In genomic region chr6:127483399-127484055, GRCh38 we compare ENCODE assay signal across 8 cellular contexts. TPM values are rescaled to one million over a fixed set of nuclear protein-coding genes. Genes with fewer than 3 reads are reported as not detected.
DNase-seq lines count a peak whose midpoint lies in the region; ATAC-seq and TF ChIP-seq lines count a peak whose summit lies in the region.

No MANE protein-coding gene starts in this region.

- peaks cover 6% of the 10 kb centered on the region for H3K36me3 Mint-ChIP-seq in activated naive CD8-positive, alpha-beta T cell treated with anti-CD3 and anti-CD28 coated beads, Interleukin-2, amount 50 U/mL, for 24 hours (ENCODE audit: low read depth)
- no peaks in the 10 kb centered on the region for H3K36me3 Mint-ChIP-seq in osteocyte (ENCODE audit: unreplicated experiment)

- H4K20me1 ChIP-seq in SK-N-SH (ENCODE audit: insufficient read depth), result no peaks in the 10 kb centered on the region

- H2AFZ ChIP-seq in SK-N-SH (ENCODE audit: low read depth), result no peak overlapping the region

- H3K4me3 Mint-ChIP-seq in activated naive CD8-positive, alpha-beta T cell treated with anti-CD3 and anti-CD28 coated beads, Interleukin-2, amount 50 U/mL, for 24 hours, result peak overlapping the region; percentile 27
- peak overlapping the region; percentile 52 for H3K4me3 Mint-ChIP-seq in osteocyte (ENCODE audit: unreplicated experiment)

- POLR2A ChIA-PET in SK-N-SH (lab: Yijun Ruan, JAX), result no interaction called here

- ATAC-seq in SK-N-SH treated with all-trans-retinoic acid at 6 μM for 48 hours (no peak), HG03097 (IDR thresholded peaks at IDR 0.05; ENCODE audit: low FRiP score, unreplicated experiment) (peak; percentile 21), sciatic nerve (no peak)
- ATAC-seq in activated naive CD8-positive, alpha-beta T cell treated with anti-CD3 and anti-CD28 coated beads, Interleukin-2, amount 50 U/mL, for 24 hours, result no peak

- no peaks in the 10 kb centered on the region for H3K79me2 ChIP-seq in SK-N-SH (ENCODE audit: insufficient read depth)

- H3K27me3 ChIP-seq in SK-N-SH (ENCODE audit: insufficient read depth) (no peaks in the 10 kb centered on the region), right atrium auricular region (no peaks in the 10 kb centered on the region)

- WGBS in SK-N-SH (ENCODE audit: low lambda C conversion rate), result 95% methylated on average over 5 of the region's 5 CpGs

- H3F3A ChIP-seq in SK-N-SH (replicated peaks; ENCODE audit: insufficient read depth), result peaks cover 24% of the 10 kb centered on the region

- no peaks in the 10 kb centered on the region for H3K9me2 ChIP-seq in SK-N-SH

- no peak for TF ChIP-seq RAD21 in SK-N-SH (IDR thresholded peaks at IDR 0.05; ENCODE audit: low read length)

- no peak for DNase-seq in SK-N-SH
- DNase-seq in activated naive CD8-positive, alpha-beta T cell treated with anti-CD3 and anti-CD28 coated beads, Interleukin-2, amount 50 U/mL, for 24 hours, result no peak
- DNase-seq in osteocyte (ENCODE audit: extremely low spot score, unreplicated experiment), result no peak
- no peak for DNase-seq in cerebellar cortex (ENCODE audit: low spot score)
- no peak for DNase-seq in sciatic nerve (ENCODE audit: low spot score)
- no peak for DNase-seq in right atrium auricular region (ENCODE audit: low spot score)

- H3K4me1 ChIP-seq in SK-N-SH (ENCODE audit: control insufficient read depth in 1 of 2, insufficient read depth in 2 of 2, low read depth in 1 of 2, low read length in 1 of 2), result peaks cover 0 to 13% of the 10 kb centered on the region in 2 experiments; a peak in 1 of 4 replicates
- no peaks in the 10 kb centered on the region for H3K4me1 ChIP-seq in right atrium auricular region

- H3K9me3 ChIP-seq in SK-N-SH (no peaks in the 10 kb centered on the region), right atrium auricular region (no peaks in the 10 kb centered on the region)

- peaks cover 23% of the 10 kb centered on the region for H3K4me1 Mint-ChIP-seq in activated naive CD8-positive, alpha-beta T cell treated with anti-CD3 and anti-CD28 coated beads, Interleukin-2, amount 50 U/mL, for 24 hours
- H3K4me1 Mint-ChIP-seq in osteocyte (ENCODE audit: unreplicated experiment), result peaks cover 17% of the 10 kb centered on the region

- TF ChIP-seq CTCF in SK-N-SH (IDR thresholded peaks at IDR 0.05) (no peak), osteocyte (IDR thresholded peaks at IDR 0.05) (no peak), right atrium auricular region (IDR thresholded peaks at IDR 0.05) (no peak)

- no peak for TF ChIP-seq EP300 in SK-N-SH (IDR thresholded peaks at IDR 0.05; ENCODE audit: borderline replicate concordance in 1 of 2, low read depth in 1 of 2, low read length in 1 of 2)

- peak overlapping the region in 1 of 2 experiments; percentile 21; a peak in 1 of 4 replicates for H3K4me3 ChIP-seq in SK-N-SH (ENCODE audit: low read depth in 2 of 2, low read length in 1 of 2)
- H3K4me3 ChIP-seq in right atrium auricular region, result no peak overlapping the region

- no peak overlapping the region for H3K9ac ChIP-seq in SK-N-SH

- peak overlapping the region in 1 of 2 experiments; percentile 66; a peak in 1 of 4 replicates for H3K27ac ChIP-seq in SK-N-SH (ENCODE audit: low read depth in 2 of 2, low read length in 1 of 2)
- no peak overlapping the region for H3K27ac ChIP-seq in right atrium auricular region

- no peaks in the 10 kb centered on the region for H3K27me3 Mint-ChIP-seq in activated naive CD8-positive, alpha-beta T cell treated with anti-CD3 and anti-CD28 coated beads, Interleukin-2, amount 50 U/mL, for 24 hours
- no peaks in the 10 kb centered on the region for H3K27me3 Mint-ChIP-seq in osteocyte (ENCODE audit: unreplicated experiment)

- H3K36me3 ChIP-seq in SK-N-SH (replicated peaks in 1 of 2; ENCODE audit: control insufficient read depth in 1 of 2, insufficient read depth in 2 of 2, low read length in 1 of 2), result peaks cover 5 to 31% of the 10 kb centered on the region in 2 experiments
- H3K36me3 ChIP-seq in right atrium auricular region, result no peaks in the 10 kb centered on the region

- H3K4me2 ChIP-seq in SK-N-SH, result peak overlapping the region; percentile 22; the same call in 1 of the 2 replicates

- intact Hi-C loops in sciatic nerve (cut with DNase I), result no loop called here

- H3K9me3 Mint-ChIP-seq in activated naive CD8-positive, alpha-beta T cell treated with anti-CD3 and anti-CD28 coated beads, Interleukin-2, amount 50 U/mL, for 24 hours, result peaks cover 4% of the 10 kb centered on the region
- no peaks in the 10 kb centered on the region for H3K9me3 Mint-ChIP-seq in osteocyte (ENCODE audit: unreplicated experiment)

- CTCF ChIA-PET in SK-N-SH (lab: Yijun Ruan, JAX), result interaction anchor here (0.6 to 5.0 kb wide), 5 partner anchors 19 to 62 kb away, joined by 3 to 26 read pairs (median 8); no protein-coding TSS in a partner anchor

- peak overlapping the region; percentile 69 for H3K27ac Mint-ChIP-seq in activated naive CD8-positive, alpha-beta T cell treated with anti-CD3 and anti-CD28 coated beads, Interleukin-2, amount 50 U/mL, for 24 hours
- H3K27ac Mint-ChIP-seq in osteocyte (ENCODE audit: unreplicated experiment), result no peak overlapping the region

TF ChIP-seq in SK-N-SH, 30 proteins besides CTCF, POLR2A, EP300 and RAD21:
- TF ChIP-seq RXRA (IDR thresholded peaks at IDR 0.05; ENCODE audit: borderline replicate concordance, low read depth), result no peak
- no peak for TF ChIP-seq FOXJ3 (CRISPR knock-in tag; IDR thresholded peaks at IDR 0.05)
TF ChIP-seq in SK-N-SH: peak in this region for 0.

TF ChIP-seq in SK-N-SH treated with all-trans-retinoic acid at 6 μM for 48 hours, 23 proteins besides CTCF, POLR2A, EP300 and RAD21:
- TF ChIP-seq ARNTL (CRISPR knock-in tag; IDR thresholded peaks at IDR 0.05; ENCODE audit: borderline replicate concordance, low read depth) (no peak), ZNF70 (CRISPR knock-in tag; IDR thresholded peaks at IDR 0.05) (no peak), ZFP3 (CRISPR knock-in tag; IDR thresholded peaks at IDR 0.05) (no peak), CREB5 (CRISPR knock-in tag; IDR thresholded peaks at IDR 0.05; ENCODE audit: low read depth) (no peak), ZNF8 (CRISPR knock-in tag; IDR thresholded peaks at IDR 0.05) (no peak), ZNF565 (CRISPR knock-in tag; conservative IDR thresholded peaks at IDR 0.05; ENCODE audit: low read depth) (no peak), TOX (CRISPR knock-in tag; IDR thresholded peaks at IDR 0.05; ENCODE audit: borderline replicate concordance) (no peak), SNAI2 (CRISPR knock-in tag; IDR thresholded peaks at IDR 0.05) (no peak), CSRNP3 (CRISPR knock-in tag; IDR thresholded peaks at IDR 0.05) (no peak), RARB (CRISPR knock-in tag; IDR thresholded peaks at IDR 0.05) (no peak), ZFP30 (CRISPR knock-in tag; IDR thresholded peaks at IDR 0.05) (no peak), TCF4 (CRISPR knock-in tag; IDR thresholded peaks at IDR 0.05; ENCODE audit: borderline replicate concordance) (no peak), PPARA (CRISPR knock-in tag; IDR thresholded peaks at IDR 0.05; ENCODE audit: borderline replicate concordance) (no peak)

RNA-seq across cellular contexts. Expression of gene KIAA0408, which starts 24.3 kb away (rescaled TPM):
- 4.0 and 5.9 TPM in 2 replicates for polyA plus RNA-seq in SK-N-SH (2012; rRNA removed)
- 4.4 and 4.5 TPM in 2 replicates for polyA plus RNA-seq in SK-N-SH (2012; cell fraction: cytosol; rRNA removed)
- polyA plus RNA-seq in SK-N-SH (2012; cell fraction: nucleus; rRNA removed), result 9.3 and 20.8 TPM in 2 replicates
- 0.27 TPM in 1 of 2 replicates, not detected in the other for total RNA-seq in osteocyte
- total RNA-seq in sciatic nerve, result 45.3 TPM
- 1 to 10 TPM; 1.5 to 1.8 TPM for total RNA-seq in right atrium auricular region

Comparison
In these comparisons a context has a peak if more than half of its experiments do, and no peak if none do; other contexts are left out.
1. RNA of gene KIAA0408, which starts 24.3 kb away (total RNA-seq): 45.3 TPM in sciatic nerve (single experiment); 1.5 to 1.8 TPM in right atrium auricular region and 0.27 TPM in osteocyte; every median in the first group is over 10 times any median in the second.